ENCODE assay signal across 7 cellular contexts in the genomic region with DNA sequence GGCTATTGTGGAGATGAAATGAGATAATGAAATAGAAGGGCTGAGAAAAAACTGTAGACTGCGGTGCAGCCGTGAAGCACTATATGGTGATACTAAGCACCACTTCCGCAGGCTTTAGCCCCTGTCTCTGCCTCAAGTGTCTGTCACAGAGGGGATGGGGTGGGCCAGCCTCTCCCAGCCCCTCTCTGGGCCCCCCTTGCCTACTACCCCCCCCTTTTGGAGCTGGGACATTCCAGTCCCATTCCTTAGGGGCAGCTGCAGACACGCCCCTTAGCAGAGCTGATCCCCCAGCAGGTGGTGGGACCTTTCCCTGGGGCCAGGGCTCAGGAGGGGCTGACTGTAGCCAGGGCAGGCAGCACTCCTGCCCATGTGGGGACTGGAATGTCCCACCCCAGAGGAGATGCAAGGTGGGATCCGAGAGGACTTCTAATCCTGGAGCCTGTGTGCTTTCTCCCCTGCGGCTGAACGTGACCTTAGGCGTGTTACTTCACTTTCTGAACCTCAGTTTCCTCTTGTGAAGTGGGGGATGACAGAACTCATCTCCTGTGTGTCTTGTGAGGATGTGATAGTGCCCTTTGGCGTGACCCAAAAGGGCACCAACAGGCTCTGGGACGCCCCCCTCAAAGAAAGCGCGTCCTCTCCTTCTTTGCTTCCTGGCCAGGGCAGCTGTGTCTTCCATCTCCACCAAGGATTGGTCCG. TPM values are rescaled to one million over a fixed set of nuclear protein-coding genes. Genes with fewer than 3 reads are reported as not detected.
DNase-seq lines count a peak whose midpoint lies in the region; ATAC-seq and TF ChIP-seq lines count a peak whose summit lies in the region.

No MANE protein-coding gene starts in this region.

- DNase-seq in GM13977 (ENCODE audit: low spot score): peak; percentile 66
- DNase-seq in PC-9: no peak
- DNase-seq in retina: peak; percentile 45
- no peak for DNase-seq in germinal center (ENCODE audit: low spot score)
- DNase-seq in NCI-H2081 (lab: John Stamatoyannopoulos, UW): no peak

- no peak overlapping the region for H3K27ac ChIP-seq in PC-9
- H3K27ac ChIP-seq in esophagus (ENCODE audit: low read depth in 2 of 2, low read length in 1 of 2): peak overlapping the region in 1 of 2 donors; percentile 90

- 60 to 62% methylated on average over 13 of the region's 13 CpGs for WGBS in esophagus, 2 donors

- H3K36me3 ChIP-seq in PC-9 (ENCODE audit: low read depth) (no peaks in the 10 kb centered on the region), esophagus (ENCODE audit: control insufficient read depth in 2 of 2, insufficient read depth in 2 of 2, low read length in 1 of 2) (peaks cover 0 to 17% of the 10 kb centered on the region in 2 donors)

- H2AFZ ChIP-seq in PC-9: no peak overlapping the region

- H3K9me3 ChIP-seq in PC-9 (ENCODE audit: insufficient read depth, low read depth): no peaks in the 10 kb centered on the region
- peaks cover 0 to 2% of the 10 kb centered on the region in 2 donors for H3K9me3 ChIP-seq in esophagus (ENCODE audit: control insufficient read depth in 2 of 2, insufficient read depth in 1 of 2, low read depth in 1 of 2, low read length in 1 of 2)

- H3F3A ChIP-seq in PC-9 (ENCODE audit: insufficient read depth, low read depth): peaks cover 15% of the 10 kb centered on the region; the same call in 1 of the 2 replicates

- in situ Hi-C loops in GM13977 (cut with MboI; ENCODE audit: low pct_unique_long_range_greater_than_20kb, low sequenced_read_pairs, unreplicated experiment): no loop called here

- H3K27me3 ChIP-seq in PC-9 (ENCODE audit: insufficient read depth, low read depth): no peaks in the 10 kb centered on the region
- no peaks in the 10 kb centered on the region for H3K27me3 ChIP-seq in esophagus (ENCODE audit: control insufficient read depth in 1 of 2, insufficient read depth in 2 of 2, low read length in 2 of 2)

- POLR2A ChIA-PET in PC-9 (lab: Charles Lee; ENCODE audit: unreplicated experiment): no interaction called here

- no peak for ATAC-seq in GM21737 (IDR thresholded peaks at IDR 0.05; ENCODE audit: unreplicated experiment)

- no TSS peak for BruUV-seq in PC-9 (replicated peaks; lab: Mats Ljungman, UMichigan)

- peaks cover 22% of the 10 kb centered on the region for H3K4me1 ChIP-seq in PC-9 (replicated peaks; ENCODE audit: insufficient read depth)
- H3K4me1 ChIP-seq in esophagus (ENCODE audit: control insufficient read depth in 2 of 2, insufficient read depth in 2 of 2, low read length in 1 of 2): peaks cover 2 to 17% of the 10 kb centered on the region in 2 donors

- H3K79me2 ChIP-seq in PC-9 (ENCODE audit: low read depth): no peaks in the 10 kb centered on the region; the same call in 1 of the 2 replicates

- TF ChIP-seq CTCF in GM13977 (IDR thresholded peaks at IDR 0.05; ENCODE audit: extremely low read depth, insufficient read depth, missing control alignments) (no peak), PC-9 (conservative IDR thresholded peaks at IDR 0.05) (no peak)

- no peaks in the 10 kb centered on the region for H4K20me1 ChIP-seq in PC-9 (ENCODE audit: insufficient read depth)

- CTCF ChIA-PET in PC-9 (lab: Charles Lee): no interaction called here

- no peaks in the 10 kb centered on the region for H3K9me2 ChIP-seq in PC-9 (ENCODE audit: insufficient read depth)

- H3K4me2 ChIP-seq in PC-9: peak overlapping the region; percentile 75

- intact Hi-C loops in PC-9 (cut with micrococcal nuclease; ENCODE audit: unreplicated experiment): no loop called here

- H3K4me3 ChIP-seq in PC-9 (no peak overlapping the region), esophagus (ENCODE audit: low read depth in 1 of 2, low read length in 2 of 2) (peak overlapping the region; percentile 70 to 75)

RNA-seq across cellular contexts. Expression of a gene that starts 2.0 kb away (rescaled TPM):
- total RNA-seq in PC-9 (2021): 0.81 and 1.1 TPM in 2 replicates
- polyA plus RNA-seq in esophagus: 10 to 100 TPM; 16.9 to 26.2 TPM

RNA-seq across cellular contexts. Expression of a gene that starts 15.5 kb away (rescaled TPM):
- 30.3 and 35.1 TPM in 2 replicates for total RNA-seq in PC-9 (2021)
- 10 to 100 TPM; 75.2 to 90.8 TPM for polyA plus RNA-seq in esophagus

RNA-seq across cellular contexts. Expression of a gene that starts 38.4 kb away (rescaled TPM):
- 221 and 229 TPM in 2 replicates for total RNA-seq in PC-9 (2021)
- polyA plus RNA-seq in esophagus: 100 to 1,000 TPM; 126 to 238 TPM

Comparison
In these comparisons a context has a peak if more than half of its experiments do, and no peak if none do; other contexts are left out.
1. DNase-seq: peak in GM13977 (single experiment) and retina (single experiment); none in PC-9 (0 of 2), germinal center (single experiment) and NCI-H2081 (0 of 2).